1 cellular context compared by ENCODE assay signal in the genomic region with DNA sequence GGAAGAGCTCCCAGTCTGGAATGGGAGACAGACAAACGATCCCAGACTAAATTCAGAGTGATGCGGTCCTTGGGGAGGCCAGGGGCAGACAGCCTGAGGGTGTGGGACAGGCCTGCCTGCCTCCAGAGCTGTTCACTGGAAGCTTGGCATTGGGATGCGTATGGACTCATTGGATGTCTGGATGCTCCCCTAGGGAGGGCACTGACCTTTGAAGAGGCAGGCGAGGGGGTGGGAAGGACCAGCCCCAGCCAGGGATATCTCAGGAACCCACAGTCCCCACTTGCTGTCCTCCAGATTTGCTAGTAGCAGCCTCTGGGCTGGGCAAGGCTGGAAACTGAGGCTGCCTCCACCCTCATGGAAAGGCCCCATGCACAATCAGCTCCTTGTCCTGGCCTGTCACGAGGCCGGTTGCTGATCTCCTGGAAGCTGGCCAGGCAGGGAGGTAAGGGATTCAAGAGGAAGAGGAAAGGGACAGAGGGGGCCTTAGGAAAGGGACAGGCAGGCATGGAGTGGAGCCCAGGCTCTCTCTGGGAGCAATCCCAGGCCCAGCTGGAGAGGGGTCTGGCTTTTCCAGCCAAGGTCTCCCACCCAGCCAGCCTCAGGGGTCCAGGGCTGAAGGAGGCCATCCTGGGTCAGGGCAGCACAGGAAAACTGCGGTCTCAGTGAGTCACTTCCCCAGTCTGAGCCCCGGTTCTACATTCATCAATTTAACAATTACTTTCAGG.
TF ChIP-seq lines count a peak whose summit lies in the region.

No MANE protein-coding gene starts in this region.

TF ChIP-seq in IMR-90, 13 proteins besides CTCF, POLR2A, EP300 and RAD21 (continued from another document):
- no peak; the same call in 1 of the 2 replicates for TF ChIP-seq FOS (IDR thresholded peaks at IDR 0.05; ENCODE audit: low read depth, low read length)
- no peak for TF ChIP-seq MAFK (IDR thresholded peaks at IDR 0.05; ENCODE audit: low read depth, low read length)
- no peak for TF ChIP-seq MAZ (IDR thresholded peaks at IDR 0.05; ENCODE audit: borderline replicate concordance, low read depth, low read length)
- no peak for TF ChIP-seq USF2 (IDR thresholded peaks at IDR 0.05; ENCODE audit: low read depth, low read length)
- no peak for TF ChIP-seq RFX5 (IDR thresholded peaks at IDR 0.05; ENCODE audit: low read depth, low read length)
